ENCODE assay signal across 21 cellular contexts in the genomic region with DNA sequence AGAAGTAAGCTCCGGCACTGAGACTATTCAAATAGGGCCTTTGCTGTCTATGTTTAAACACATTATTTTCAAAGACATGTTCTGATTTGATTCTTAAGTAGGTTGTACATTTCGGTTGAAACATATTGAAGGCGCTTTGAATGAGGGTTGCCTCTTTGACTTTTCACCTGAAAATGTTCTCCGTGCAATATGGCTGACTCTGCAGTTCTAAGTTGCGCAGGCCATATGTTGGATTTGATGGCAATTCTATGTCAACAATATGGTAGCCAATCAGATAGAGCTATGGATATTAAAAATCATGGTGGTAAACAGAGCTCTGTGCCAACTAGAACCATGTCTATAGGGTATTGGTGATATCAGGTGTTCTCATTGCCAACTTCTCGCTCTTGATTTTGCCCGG.
A peak's percentile ranks its signal among the peaks of the same experiment; 100 is the strongest.
DNase-seq lines count a peak whose midpoint lies in the region; ATAC-seq, FAIRE-seq and TF ChIP-seq lines count a peak whose summit lies in the region.
"Had no signal": no experiment of that assay in that cellular context is flagged by ENCODE, and none has a peak within 500 bp of the region (broad histone marks: within the 10 kb centered on the region; RNA-seq: fewer than 3 reads in every experiment).

No MANE protein-coding gene starts in this region.

- H3K27ac ChIP-seq in A549 (no peak overlapping the region), GM23338 (ENCODE audit: low read depth) (no peak overlapping the region), K562 (ENCODE audit: extremely low read depth, low read depth, low read length) (no peak overlapping the region)
- H3K27ac ChIP-seq: BLaER1 treated with 17β-estradiol and CSF1 and Interleukin-3, amounts not matched to agents 10 nM and 100 nM; C4-2B had no signal

- H3K79me2 ChIP-seq in GM23338 (replicated peaks; ENCODE audit: insufficient read depth) (no peaks in the 10 kb centered on the region), K562 (ENCODE audit: control insufficient read depth, insufficient read depth, low read length) (no peaks in the 10 kb centered on the region)

- peaks cover 12% of the 10 kb centered on the region for H3K9me2 ChIP-seq in GM23338 (ENCODE audit: insufficient read depth)

- in situ Hi-C loops in K562 (cut with MboI): loop anchor here (25.0 kb wide), 1 partner anchor 547 kb away; no protein-coding TSS in a partner anchor

- FAIRE-seq in A549 (lab: Jason Lieb, UNC) (no peak), K562 (lab: Jason Lieb, UNC) (no peak)
- FAIRE-seq: A204.1, D721Med, G401.6, GM12891, GM19239 had no signal

- TF ChIP-seq POLR2A in A549 (IDR thresholded peaks at IDR 0.05; ENCODE audit: low read length) (no peak), K562 (conservative IDR thresholded peaks at IDR 0.05) (no peak)

- H3K9me3 ChIP-seq in A549 (no peaks in the 10 kb centered on the region), K562 (replicated peaks; ENCODE audit: control insufficient read depth, insufficient read depth, low read depth, low read length) (no peaks in the 10 kb centered on the region)

- TF ChIP-seq RAD21 in A549 (conservative IDR thresholded peaks at IDR 0.05 in 1 of 2, IDR thresholded peaks at IDR 0.05 in 1 of 2) (no peak), K562 (CRISPR knock-in tag; conservative IDR thresholded peaks at IDR 0.05 in 1 of 2, IDR thresholded peaks at IDR 0.05 in 1 of 2) (no peak)

- no peak overlapping the region for H3K9ac ChIP-seq in K562 (ENCODE audit: insufficient read depth in 1 of 2, low read depth in 2 of 2, low read length in 2 of 2)
- H3K9ac ChIP-seq: BLaER1 treated with 17β-estradiol and CSF1 and Interleukin-3, amounts not matched to agents 10 nM and 100 nM had no signal

- H3K9me1 ChIP-seq in K562 (ENCODE audit: control insufficient read depth, insufficient read depth, low read length): no peaks in the 10 kb centered on the region

- H3K4me2 ChIP-seq in A549: no peak overlapping the region
- no peak overlapping the region for H3K4me2 ChIP-seq in GM23338
- H3K4me2 ChIP-seq in K562 (ENCODE audit: insufficient read depth, low read length): no peak overlapping the region
- H3K4me2 ChIP-seq: BLaER1 treated with 17β-estradiol and CSF1 and Interleukin-3, amounts not matched to agents 10 nM and 100 nM had no signal

- H3K27me3 Mint-ChIP-seq in GM23338 (ENCODE audit: insufficient read depth, low read depth, poor library complexity): no peaks in the 10 kb centered on the region
- H3K27me3 Mint-ChIP-seq: B cell had no signal

- no peak overlapping the region for H3K4me3 Mint-ChIP-seq in GM23338
- H3K4me3 Mint-ChIP-seq: B cell; CD4-positive, alpha-beta T cell; CD8-positive, alpha-beta T cell had no signal

- no peaks in the 10 kb centered on the region for H3F3A ChIP-seq in GM23338 (replicated peaks; ENCODE audit: low read depth)

- TF ChIP-seq CTCF in A549 (IDR thresholded peaks at IDR 0.05) (no peak), GM23338 (conservative IDR thresholded peaks at IDR 0.05; ENCODE audit: low read depth in 2 of 2) (no peak), K562 (IDR thresholded peaks at IDR 0.05 in 2 of 3, conservative IDR thresholded peaks at IDR 0.05 in 1 of 3; ENCODE audit: insufficient read depth in 2 of 3, low read depth in 1 of 3, low read length in 3 of 3) (no peak)

- no TSS peak for BruUV-seq in K562 (replicated peaks; lab: Mats Ljungman, UMichigan)

- H3K9me3 Mint-ChIP-seq in GM23338: peaks cover 17% of the 10 kb centered on the region
- H3K9me3 Mint-ChIP-seq: CD8-positive, alpha-beta T cell had no signal

- H3K27me3 ChIP-seq in GM23338 (ENCODE audit: insufficient read depth) (no peaks in the 10 kb centered on the region), K562 (ENCODE audit: control insufficient read depth in 2 of 2, insufficient read depth in 2 of 2, low read length in 2 of 2) (no peaks in the 10 kb centered on the region)
- H3K27me3 ChIP-seq: BLaER1 treated with 17β-estradiol and CSF1 and Interleukin-3, amounts not matched to agents 10 nM and 100 nM had no signal

- H3K4me3 ChIP-seq in A549: no peak overlapping the region
- no peak overlapping the region for H3K4me3 ChIP-seq in GM23338
- H3K4me3 ChIP-seq in K562: no peak overlapping the region
- H3K4me3 ChIP-seq: BLaER1 treated with 17β-estradiol and CSF1 and Interleukin-3, amounts not matched to agents 10 nM and 100 nM had no signal

- H3K36me3 Mint-ChIP-seq in GM23338 (ENCODE audit: low read depth): peaks cover 19% of the 10 kb centered on the region
- H3K36me3 Mint-ChIP-seq: CD8-positive, alpha-beta T cell had no signal

- TF ChIP-seq EP300 in A549 (IDR thresholded peaks at IDR 0.05) (no peak), K562 (IDR thresholded peaks at IDR 0.05; ENCODE audit: low read length) (no peak)

- H3K4me1 ChIP-seq in A549: no peaks in the 10 kb centered on the region
- H3K4me1 ChIP-seq in GM23338 (ENCODE audit: insufficient read depth): peaks cover 6% of the 10 kb centered on the region
- no peaks in the 10 kb centered on the region for H3K4me1 ChIP-seq in K562 (replicated peaks in 1 of 2; ENCODE audit: control insufficient read depth in 2 of 2, insufficient read depth in 2 of 2, low read length in 2 of 2)
- H3K4me1 ChIP-seq: BLaER1 treated with 17β-estradiol and CSF1 and Interleukin-3, amounts not matched to agents 10 nM and 100 nM; Caco-2 had no signal

- H4K20me1 ChIP-seq in GM23338 (replicated peaks; ENCODE audit: insufficient read depth) (no peaks in the 10 kb centered on the region), K562 (replicated peaks; ENCODE audit: control insufficient read depth, insufficient read depth, low read length) (no peaks in the 10 kb centered on the region)
- H4K20me1 ChIP-seq: BLaER1 treated with 17β-estradiol and CSF1 and Interleukin-3, amounts not matched to agents 10 nM and 100 nM had no signal

- peaks cover 10% of the 10 kb centered on the region; the same call in 2 of the 3 replicates for H3K4me1 Mint-ChIP-seq in GM23338
- H3K4me1 Mint-ChIP-seq: B cell had no signal

- no peak for DNase-seq in A549 (ENCODE audit: low read depth in 1 of 2, low spot score in 1 of 2)
- no peak for DNase-seq in GM23338 (ENCODE audit: low spot score)
- no peak for DNase-seq in K562 (ENCODE audit: extremely low read depth in 1 of 4, low spot score in 3 of 4)
- no peak for DNase-seq in NCI-H2171 (lab: John Stamatoyannopoulos, UW)
- no peak for DNase-seq in NCI-H2107 (lab: John Stamatoyannopoulos, UW)
- DNase-seq: 8988T; AML-193; Caco-2; Calu3; CD4-positive, alpha-beta T cell; CD8-positive, alpha-beta T cell; DMS79 treated with DMSO at 0.1 percent for 48 hours; GF-D8 had no signal

- ATAC-seq in A549 (no peak), GM23338 (no peak), K562 (no peak)
- ATAC-seq: CD8-positive, alpha-beta T cell had no signal

- no peak overlapping the region for H3K27ac Mint-ChIP-seq in GM23338
- H3K27ac Mint-ChIP-seq: B cell; CD4-positive, alpha-beta T cell; CD8-positive, alpha-beta T cell had no signal

- POLR2A ChIA-PET in A549 (lab: Yijun Ruan, JAX) (no interaction called here), K562 (lab: Yijun Ruan, JAX) (no interaction called here)

- H2AFZ ChIP-seq in GM23338 (peak overlapping the region; percentile 54; the same call in 1 of the 2 replicates), K562 (ENCODE audit: low read depth, low read length) (no peak overlapping the region)

- H3K36me3 ChIP-seq in GM23338 (ENCODE audit: insufficient read depth) (0 out of 2 replicates have a peak, but pooled peaks cover 3% of the 10 kb centered on the region), K562 (ENCODE audit: control insufficient read depth, insufficient read depth, low read length) (no peaks in the 10 kb centered on the region)
- H3K36me3 ChIP-seq: BLaER1 treated with 17β-estradiol and CSF1 and Interleukin-3, amounts not matched to agents 10 nM and 100 nM had no signal

- intact Hi-C loops in K562 (cut with micrococcal nuclease): no loop called here

- CTCF ChIA-PET in A549 (lab: Yijun Ruan, JAX): no interaction called here
- CTCF ChIA-PET in K562 (lab: Yijun Ruan, JAX; ENCODE audit: low intra/inter-chr PET ratio): no interaction called here

- 95% methylated on average over 7 of the region's 7 CpGs for WGBS in A549 (ENCODE audit: missing lambda C conversion rate)
- WGBS in K562 (ENCODE audit: insufficient coverage, low coverage, missing lambda C conversion rate): 0% methylated on average over 6 of the region's 7 CpGs

TF ChIP-seq in A549, 52 proteins besides CTCF, POLR2A, EP300 and RAD21:
- TF ChIP-seq PHF8 (IDR thresholded peaks at IDR 0.05; ENCODE audit: borderline replicate concordance, low read depth) (no peak), MAFK (IDR thresholded peaks at IDR 0.05; ENCODE audit: partially characterized antibody) (peak; percentile 26)
- TF ChIP-seq, protein P1, sequence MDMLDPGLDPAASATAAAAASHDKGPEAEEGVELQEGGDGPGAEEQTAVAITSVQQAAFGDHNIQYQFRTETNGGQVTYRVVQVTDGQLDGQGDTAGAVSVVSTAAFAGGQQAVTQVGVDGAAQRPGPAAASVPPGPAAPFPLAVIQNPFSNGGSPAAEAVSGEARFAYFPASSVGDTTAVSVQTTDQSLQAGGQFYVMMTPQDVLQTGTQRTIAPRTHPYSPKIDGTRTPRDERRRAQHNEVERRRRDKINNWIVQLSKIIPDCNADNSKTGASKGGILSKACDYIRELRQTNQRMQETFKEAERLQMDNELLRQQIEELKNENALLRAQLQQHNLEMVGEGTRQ (IDR thresholded peaks at IDR 0.05): no peak
TF ChIP-seq in A549: peak in this region for 1.

TF ChIP-seq in GM23338, 12 proteins besides CTCF, POLR2A, EP300 and RAD21:
- no peak for TF ChIP-seq EZH2phosphoT487 (IDR thresholded peaks at IDR 0.05; ENCODE audit: unreplicated experiment)

TF ChIP-seq in K562, 482 proteins besides CTCF, POLR2A, EP300 and RAD21:
- TF ChIP-seq HCFC1 (IDR thresholded peaks at IDR 0.05; ENCODE audit: low read depth, low read length) (no peak), ZNF316 (IDR thresholded peaks at IDR 0.05) (0 out of 2 replicates have a peak, but pooled peaks have one; percentile 7), ZNF263 (CRISPR knock-in tag; IDR thresholded peaks at IDR 0.05; ENCODE audit: borderline replicate concordance) (no peak), C11orf30 (IDR thresholded peaks at IDR 0.05; ENCODE audit: low read depth) (0 out of 2 replicates have a peak, but pooled peaks have one; percentile 6)
